1 cellular context compared by ENCODE assay signal in genomic region chr1:170682159-170682558, GRCh38.
TF ChIP-seq lines count a peak whose summit lies in the region.

No MANE protein-coding gene starts in this region.

TF ChIP-seq in SK-N-SH treated with all-trans-retinoic acid at 6 μM for 48 hours, 23 proteins besides CTCF, POLR2A, EP300 and RAD21 (continued from another document):
- no peak for TF ChIP-seq CREB5 (CRISPR knock-in tag; IDR thresholded peaks at IDR 0.05; ENCODE audit: low read depth)
- no peak for TF ChIP-seq RARB (CRISPR knock-in tag; IDR thresholded peaks at IDR 0.05)
- TF ChIP-seq ESRRG (CRISPR knock-in tag; IDR thresholded peaks at IDR 0.05), result no peak
- no peak for TF ChIP-seq ZNF70 (CRISPR knock-in tag; IDR thresholded peaks at IDR 0.05)
- no peak for TF ChIP-seq CSDC2 (CRISPR knock-in tag; IDR thresholded peaks at IDR 0.05)
- TF ChIP-seq OSR1 (CRISPR knock-in tag; IDR thresholded peaks at IDR 0.05), result no peak
- no peak for TF ChIP-seq GLIS3 (CRISPR knock-in tag; IDR thresholded peaks at IDR 0.05)
- TF ChIP-seq SNAI2 (CRISPR knock-in tag; IDR thresholded peaks at IDR 0.05), result no peak
- no peak for TF ChIP-seq TOX (CRISPR knock-in tag; IDR thresholded peaks at IDR 0.05; ENCODE audit: borderline replicate concordance)
- no peak for TF ChIP-seq ZC3H10 (CRISPR knock-in tag; IDR thresholded peaks at IDR 0.05)
- no peak for TF ChIP-seq PPARA (CRISPR knock-in tag; IDR thresholded peaks at IDR 0.05; ENCODE audit: borderline replicate concordance)
